In genomic region chr17:60025902-60026301, GRCh38 we compare ENCODE assay signal across 7 cellular contexts. TPM values are rescaled to one million over a fixed set of nuclear protein-coding genes. Genes with fewer than 3 reads are reported as not detected.
A peak's percentile ranks its signal among the peaks of the same experiment; 100 is the strongest.
DNase-seq lines count a peak whose midpoint lies in the region; ATAC-seq and TF ChIP-seq lines count a peak whose summit lies in the region.
"Not testable (repeated sequence)": the region's sequence is repeated elsewhere in the genome, so short reads cannot be mapped to it uniquely, and the experiment has no call there.

No MANE protein-coding gene starts in this region.

- WGBS in right cardiac atrium = no CpG with 5 or more reads among the region's 43 CpGs

- not testable (repeated sequence) for H3K27me3 ChIP-seq in GM23338 (ENCODE audit: insufficient read depth); right cardiac atrium (ENCODE audit: control insufficient read depth, insufficient read depth)

- CTCF ChIA-PET in T-cell (lab: Charles Lee) = not testable (repeated sequence)

- not testable (repeated sequence) for H3K79me2 ChIP-seq in GM23338 (replicated peaks; ENCODE audit: insufficient read depth)

- H3K27ac ChIP-seq in GM23338 (ENCODE audit: low read depth); right cardiac atrium (ENCODE audit: low read length): not testable (repeated sequence)

- H3F3A ChIP-seq in GM23338 (replicated peaks; ENCODE audit: low read depth) = not testable (repeated sequence)

- not testable (repeated sequence) for H3K27me3 Mint-ChIP-seq in GM23338 (ENCODE audit: insufficient read depth, low read depth, poor library complexity); T-cell; activated T-cell treated with anti-CD3 and anti-CD28 coated beads, Interleukin-2, amount 50 U/mL, for 72 hours (ENCODE audit: low read depth); stimulated activated memory B cell treated with anti-CD40 and anti-IgM and Interleukin-4, amounts not matched to agents 10 μg/mL and 1 μg/mL and 100 μg/mL, for 72 hours

- not testable (repeated sequence) for H3K27ac Mint-ChIP-seq in GM23338; T-cell; activated T-cell treated with anti-CD3 and anti-CD28 coated beads, Interleukin-2, amount 50 U/mL, for 72 hours; stimulated activated memory B cell treated with anti-CD40 and anti-IgM and Interleukin-4, amounts not matched to agents 10 μg/mL and 1 μg/mL and 100 μg/mL, for 72 hours

- POLR2A ChIA-PET in T-cell (lab: Charles Lee) = not testable (repeated sequence)

- H2AFZ ChIP-seq in GM23338 = not testable (repeated sequence)

- not testable (repeated sequence) for H3K4me2 ChIP-seq in GM23338

- H3K9me2 ChIP-seq in GM23338 (ENCODE audit: insufficient read depth) = not testable (repeated sequence)

- not testable (repeated sequence) for H3K36me3 ChIP-seq in GM23338 (ENCODE audit: insufficient read depth); mucosa of descending colon (ENCODE audit: low read depth)

- ATAC-seq in GM23338 = peak; percentile 40
- ATAC-seq in T-cell (replicated peaks in 1 of 4) = peak; percentile 39 to 59 (median 48)
- ATAC-seq in activated T-cell treated with anti-CD3 and anti-CD28 coated beads, Interleukin-2, amount 50 U/mL, for 72 hours (replicated peaks in 1 of 2) = peak; percentile 55 to 59
- ATAC-seq in esophagus mucosa = peak; percentile 13
- ATAC-seq in right cardiac atrium = peak; percentile 25 to 36
- ATAC-seq in mucosa of descending colon = peak; percentile 63
- ATAC-seq in stimulated activated memory B cell treated with anti-CD40 and anti-IgM and Interleukin-4, amounts not matched to agents 10 μg/mL and 1 μg/mL and 100 μg/mL, for 72 hours = peak; percentile 37

- H3K4me1 Mint-ChIP-seq in GM23338; T-cell; activated T-cell treated with anti-CD3 and anti-CD28 coated beads, Interleukin-2, amount 50 U/mL, for 72 hours (ENCODE audit: low read depth); stimulated activated memory B cell treated with anti-CD40 and anti-IgM and Interleukin-4, amounts not matched to agents 10 μg/mL and 1 μg/mL and 100 μg/mL, for 72 hours: not testable (repeated sequence)

- DNase-seq in GM23338 (ENCODE audit: low spot score); T-cell; activated T-cell treated with anti-CD3 and anti-CD28 coated beads, Interleukin-2, amount 50 U/mL, for 72 hours; right cardiac atrium; mucosa of descending colon: not testable (repeated sequence)

- not testable (repeated sequence) for H3K36me3 Mint-ChIP-seq in GM23338 (ENCODE audit: low read depth); T-cell; activated T-cell treated with anti-CD3 and anti-CD28 coated beads, Interleukin-2, amount 50 U/mL, for 72 hours (ENCODE audit: insufficient read depth in 2 of 2); stimulated activated memory B cell treated with anti-CD40 and anti-IgM and Interleukin-4, amounts not matched to agents 10 μg/mL and 1 μg/mL and 100 μg/mL, for 72 hours

- intact Hi-C loops in right cardiac atrium (cut with DNase I); mucosa of descending colon (cut with DNase I, micrococcal nuclease): not testable (repeated sequence)

- H3K9me3 Mint-ChIP-seq in GM23338; T-cell; activated T-cell treated with anti-CD3 and anti-CD28 coated beads, Interleukin-2, amount 50 U/mL, for 72 hours; stimulated activated memory B cell treated with anti-CD40 and anti-IgM and Interleukin-4, amounts not matched to agents 10 μg/mL and 1 μg/mL and 100 μg/mL, for 72 hours: not testable (repeated sequence)

- not testable (repeated sequence) for H3K4me3 Mint-ChIP-seq in GM23338; T-cell; activated T-cell treated with anti-CD3 and anti-CD28 coated beads, Interleukin-2, amount 50 U/mL, for 72 hours; stimulated activated memory B cell treated with anti-CD40 and anti-IgM and Interleukin-4, amounts not matched to agents 10 μg/mL and 1 μg/mL and 100 μg/mL, for 72 hours

- H3K9me3 ChIP-seq in right cardiac atrium (ENCODE audit: control insufficient read depth, low read length); mucosa of descending colon: not testable (repeated sequence)

- not testable (repeated sequence) for H3K4me1 ChIP-seq in GM23338 (ENCODE audit: insufficient read depth); right cardiac atrium (ENCODE audit: control insufficient read depth, insufficient read depth, low read length); mucosa of descending colon (ENCODE audit: low read depth)

- H3K4me3 ChIP-seq in GM23338; right cardiac atrium (ENCODE audit: low read length); mucosa of descending colon: not testable (repeated sequence)

- H4K20me1 ChIP-seq in GM23338 (replicated peaks; ENCODE audit: insufficient read depth) = not testable (repeated sequence)

- TF ChIP-seq CTCF in GM23338 (conservative IDR thresholded peaks at IDR 0.05; ENCODE audit: low read depth in 2 of 2); mucosa of descending colon (IDR thresholded peaks at IDR 0.05): not testable (repeated sequence)

RNA-seq across cellular contexts. Expression of gene HEATR6, which starts 52.8 kb away (rescaled TPM):
- 20.7 and 28.1 TPM in 2 replicates for total RNA-seq in GM23338 (2014; rRNA removed; shearing (Covaris generic))
- polyA plus RNA-seq in GM23338 (2016; fragmentation: Nextera tagmentation; extraction: Ambion mirVana) = 8.4 and 9.8 TPM in 2 replicates
- total RNA-seq in T-cell = 10 to 100 TPM; 14.3 to 29.1 (median 21.9) TPM
- 10 to 100 TPM; 27.8 to 36.9 TPM for total RNA-seq in activated T-cell treated with anti-CD3 and anti-CD28 coated beads, Interleukin-2, amount 50 U/mL, for 72 hours
- 8.2 TPM for total RNA-seq in esophagus mucosa
- total RNA-seq in right cardiac atrium = 10 to 100 TPM; 11.6 to 14.9 (median 13.5) TPM
- polyA plus RNA-seq in right cardiac atrium = 7.4 TPM
- 10 to 100 TPM in 2 of 3 donors, 1 to 10 TPM in 1; 8.7 to 23.2 (median 13.1) TPM for total RNA-seq in mucosa of descending colon

Comparison
In these comparisons a context has a peak if more than half of its experiments do, and no peak if none do; other contexts are left out.
1. ATAC-seq: peak in every context shown above with its lines; median percentile 63 in mucosa of descending colon; 57 in activated T-cell treated with anti-CD3 and anti-CD28 coated beads, Interleukin-2, amount 50 U/mL, for 72 hours; 48 in T-cell; 40 in GM23338; 37 in stimulated activated memory B cell treated with anti-CD40 and anti-IgM and Interleukin-4, amounts not matched to agents 10 μg/mL and 1 μg/mL and 100 μg/mL, for 72 hours; 30 in right cardiac atrium; 13 in esophagus mucosa.